Comparison of ENCODE assay signal across 18 cellular contexts in genomic region chr13:98332222-98332621, GRCh38.
DNase-seq lines count a peak whose midpoint lies in the region; TF ChIP-seq lines count a peak whose summit lies in the region.
"Had no signal": no experiment of that assay in that cellular context is flagged by ENCODE, and none has a peak within 500 bp of the region (broad histone marks: within the 10 kb centered on the region; RNA-seq: fewer than 3 reads in every experiment).

No MANE protein-coding gene starts in this region.

- H3K27ac ChIP-seq in HUES64 (ENCODE audit: low read depth, low read length) = peak overlapping the region; percentile 30; the same call in 1 of the 2 replicates
- H3K27ac ChIP-seq in endodermal cell (ENCODE audit: low read depth, low read length) = no peak overlapping the region
- H3K27ac ChIP-seq in smooth muscle cell (ENCODE audit: low read depth) = peak overlapping the region; percentile 13
- H3K27ac ChIP-seq: A549, C4-2B, HL-60 had no signal

- H4K20me1 ChIP-seq in smooth muscle cell (ENCODE audit: low read depth) = peaks cover 9% of the 10 kb centered on the region

- H3K4me1 ChIP-seq in HUES64 (ENCODE audit: insufficient read depth, low read length) (peaks cover 55% of the 10 kb centered on the region), endodermal cell (ENCODE audit: control insufficient read depth, insufficient read depth, low read length) (peaks cover 16% of the 10 kb centered on the region), smooth muscle cell (ENCODE audit: low read depth) (peaks cover 34% of the 10 kb centered on the region)
- H3K4me1 ChIP-seq: A549, BE2C had no signal

- H3K4me3 Mint-ChIP-seq in endodermal cell = no peak overlapping the region
- no peak overlapping the region for H3K4me3 Mint-ChIP-seq in nephron
- no peak overlapping the region for H3K4me3 Mint-ChIP-seq in T-helper 2 cell treated with Interferon-gamma antibody and Interleukin-4, amounts not matched to agents 5 μg/mL and 100 μg/mL, for 36 hours
- H3K4me3 Mint-ChIP-seq: CD4-positive, alpha-beta memory T cell; HFFc6 had no signal

- H3K4me1 Mint-ChIP-seq in endodermal cell = peaks cover 37% of the 10 kb centered on the region
- peaks cover 36% of the 10 kb centered on the region for H3K4me1 Mint-ChIP-seq in nephron
- no peaks in the 10 kb centered on the region for H3K4me1 Mint-ChIP-seq in T-helper 2 cell treated with Interferon-gamma antibody and Interleukin-4, amounts not matched to agents 5 μg/mL and 100 μg/mL, for 36 hours (ENCODE audit: low read depth)
- H3K4me1 Mint-ChIP-seq: CD4-positive, alpha-beta memory T cell had no signal

- H3K27me3 Mint-ChIP-seq in endodermal cell (ENCODE audit: insufficient read depth) = no peaks in the 10 kb centered on the region
- H3K27me3 Mint-ChIP-seq in nephron (ENCODE audit: low read depth) = no peaks in the 10 kb centered on the region
- no peaks in the 10 kb centered on the region for H3K27me3 Mint-ChIP-seq in T-helper 2 cell treated with Interferon-gamma antibody and Interleukin-4, amounts not matched to agents 5 μg/mL and 100 μg/mL, for 36 hours (ENCODE audit: low read depth)

- peaks cover 3% of the 10 kb centered on the region for H3F3A ChIP-seq in smooth muscle cell (ENCODE audit: low read depth)

- H3K36me3 Mint-ChIP-seq in endodermal cell (ENCODE audit: low read depth) (peaks cover 36% of the 10 kb centered on the region), nephron (ENCODE audit: low read depth) (peaks cover 41% of the 10 kb centered on the region)
- H3K36me3 Mint-ChIP-seq in T-helper 2 cell treated with Interferon-gamma antibody and Interleukin-4, amounts not matched to agents 5 μg/mL and 100 μg/mL, for 36 hours (ENCODE audit: low read depth) = no peaks in the 10 kb centered on the region
- H3K36me3 Mint-ChIP-seq: CD4-positive, alpha-beta memory T cell had no signal

- peak overlapping the region; percentile 1 for H3K4me2 ChIP-seq in smooth muscle cell
- H3K4me2 ChIP-seq: A549 had no signal

- DNase-seq in endodermal cell (peak; percentile 23), smooth muscle cell (lab: John Stamatoyannopoulos, UW; ENCODE audit: unreplicated experiment) (no peak), NCI-H1694 (lab: John Stamatoyannopoulos, UW) (no peak)
- DNase-seq in T-helper 2 cell treated with Interferon-gamma antibody and Interleukin-4, amounts not matched to agents 5 μg/mL and 100 μg/mL, for 36 hours (ENCODE audit: low spot score) = no peak
- DNase-seq in NK-92 treated with Interleukin-12 subunit alpha and Interleukin-12 subunit beta, amount 100 ng/mL, for 24 hours (lab: John Stamatoyannopoulos, UW) = no peak
- DNase-seq: BE2C; CD4-positive, alpha-beta memory T cell; DMS79; GOT3; HCEC 1CT; HFFc6; IMR-90 had no signal

- 89% methylated on average over 1 of the region's 2 CpGs for WGBS in HUES64
- WGBS in endodermal cell (ENCODE audit: insufficient coverage in 1 of 2, insufficient read length in 1 of 2), 2 experiments = 82 to 100% methylated on average over 1 of the region's 2 CpGs
- WGBS in smooth muscle cell (ENCODE audit: low lambda C conversion rate) = 78% methylated on average over 2 of the region's 2 CpGs

- H3K36me3 ChIP-seq in HUES64 (ENCODE audit: insufficient read depth, low read length) (no peaks in the 10 kb centered on the region; the same call in 1 of the 2 replicates), endodermal cell (ENCODE audit: control insufficient read depth, insufficient read depth, low read length) (peaks cover 56% of the 10 kb centered on the region), smooth muscle cell (ENCODE audit: low read depth) (no peaks in the 10 kb centered on the region)
- H3K36me3 ChIP-seq: BE2C had no signal

- H3K9me3 ChIP-seq in HUES64 (ENCODE audit: insufficient read depth, low read depth, low read length) (peaks cover 3% of the 10 kb centered on the region; the same call in 1 of the 2 replicates), endodermal cell (ENCODE audit: control insufficient read depth, low read length) (peaks cover 23% of the 10 kb centered on the region), smooth muscle cell (replicated peaks; ENCODE audit: low read depth) (no peaks in the 10 kb centered on the region)
- H3K9me3 ChIP-seq: A549, BE2C had no signal

- H2AFZ ChIP-seq in smooth muscle cell (ENCODE audit: low read depth) = no peak overlapping the region

- H3K9me3 Mint-ChIP-seq in endodermal cell (peaks cover 11% of the 10 kb centered on the region), nephron (peaks cover 5% of the 10 kb centered on the region)
- no peaks in the 10 kb centered on the region for H3K9me3 Mint-ChIP-seq in T-helper 2 cell treated with Interferon-gamma antibody and Interleukin-4, amounts not matched to agents 5 μg/mL and 100 μg/mL, for 36 hours
- H3K9me3 Mint-ChIP-seq: HFFc6 had no signal

- H3K9ac ChIP-seq in HUES64 (ENCODE audit: low read depth, low read length) (no peak overlapping the region), endodermal cell (ENCODE audit: extremely low read depth, low read length, poor library complexity, severe bottlenecking) (no peak overlapping the region), smooth muscle cell (ENCODE audit: low read depth) (no peak overlapping the region)

- H3K79me2 ChIP-seq in smooth muscle cell (ENCODE audit: low read depth) = peaks cover 46% of the 10 kb centered on the region

- H3K27ac Mint-ChIP-seq in endodermal cell (no peak overlapping the region), nephron (peak overlapping the region; percentile 26 to 67 (median 66))
- no peak overlapping the region for H3K27ac Mint-ChIP-seq in T-helper 2 cell treated with Interferon-gamma antibody and Interleukin-4, amounts not matched to agents 5 μg/mL and 100 μg/mL, for 36 hours
- H3K27ac Mint-ChIP-seq: CD4-positive, alpha-beta memory T cell; HFFc6 had no signal

- TF ChIP-seq CTCF in endodermal cell (conservative IDR thresholded peaks at IDR 0.05) (no peak), nephron (IDR thresholded peaks at IDR 0.05; ENCODE audit: unreplicated experiment in 3 of 3) (no peak), smooth muscle cell (IDR thresholded peaks at IDR 0.05; ENCODE audit: borderline replicate concordance, insufficient read depth, poor library complexity, severe bottlenecking) (no peak)

- H3K27me3 ChIP-seq in HUES64 (ENCODE audit: insufficient read depth, low read length) = no peaks in the 10 kb centered on the region
- H3K27me3 ChIP-seq in endodermal cell (ENCODE audit: control insufficient read depth, insufficient read depth, low read length, poor library complexity, severe bottlenecking) = no peaks in the 10 kb centered on the region
- H3K27me3 ChIP-seq in smooth muscle cell (ENCODE audit: low read depth) = no peaks in the 10 kb centered on the region
- H3K27me3 ChIP-seq: BE2C had no signal

- H3K4me3 ChIP-seq in HUES64 (ENCODE audit: low read length) (no peak overlapping the region), endodermal cell (ENCODE audit: low read length) (no peak overlapping the region), smooth muscle cell (no peak overlapping the region)
- H3K4me3 ChIP-seq: A549, GM12878 had no signal

Comparison
In these comparisons a context has a peak if more than half of its experiments do, and no peak if none do; other contexts are left out.
1. H3K27ac Mint-ChIP-seq: peak in nephron (3 of 3); none in endodermal cell (single experiment) and T-helper 2 cell treated with Interferon-gamma antibody and Interleukin-4, amounts not matched to agents 5 μg/mL and 100 μg/mL, for 36 hours (single experiment).